Comparison of ENCODE assay signal across 8 cellular contexts in the genomic region with DNA sequence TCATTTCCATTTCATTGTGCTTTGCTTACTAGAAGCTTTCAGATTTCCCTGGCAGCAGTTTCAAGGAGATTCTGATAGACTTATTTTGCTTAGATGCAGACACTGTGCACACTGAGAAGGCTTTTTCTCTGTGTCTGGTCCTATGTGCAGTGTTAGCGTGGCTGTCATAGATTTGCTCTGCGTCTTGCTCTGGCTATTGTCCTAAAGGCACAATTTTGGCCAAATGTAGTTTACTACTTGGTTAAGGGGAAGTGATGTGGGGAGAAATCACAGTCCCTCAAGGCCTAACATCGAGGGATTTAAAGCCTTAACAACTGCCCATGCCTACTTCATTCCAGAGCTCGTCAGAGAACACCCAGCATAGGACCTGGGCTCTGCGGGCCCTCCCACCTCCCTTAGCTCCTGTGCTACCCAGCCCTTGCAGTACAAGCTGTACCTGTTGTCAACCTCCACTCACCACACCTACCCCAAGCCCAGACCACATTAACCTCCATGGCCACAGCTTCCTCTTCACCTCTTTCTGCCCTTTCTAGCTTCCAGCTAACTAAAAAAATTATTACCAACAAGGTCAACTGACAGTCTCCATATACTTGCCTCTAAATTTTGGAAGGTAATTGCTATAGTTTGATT. TPM values are rescaled to one million over a fixed set of nuclear protein-coding genes. Genes with fewer than 3 reads are reported as not detected.
DNase-seq lines count a peak whose midpoint lies in the region; ATAC-seq and TF ChIP-seq lines count a peak whose summit lies in the region.

No MANE protein-coding gene starts in this region.

- H3K27ac Mint-ChIP-seq in effector memory CD8-positive, alpha-beta T cell = peak overlapping the region; percentile 86 to 90

- no peaks in the 10 kb centered on the region for H3K27me3 ChIP-seq in heart left ventricle
- H3K27me3 ChIP-seq in stomach smooth muscle (ENCODE audit: control insufficient read depth in 1 of 2, insufficient read depth in 2 of 2, low read length in 2 of 2) = no peaks in the 10 kb centered on the region

- ATAC-seq in left ventricle myocardium superior = peak; percentile 14
- ATAC-seq in heart left ventricle = no peak
- peak; percentile 99 for ATAC-seq in effector memory CD8-positive, alpha-beta T cell (replicated peaks)
- ATAC-seq in Right ventricle myocardium inferior = no peak

- peak overlapping the region in 1 of 12 donors; percentile 33 for H3K27ac ChIP-seq in heart left ventricle
- H3K27ac ChIP-seq in stomach smooth muscle (ENCODE audit: low read length) = peak overlapping the region; percentile 49

- no peaks in the 10 kb centered on the region for H3K9me3 ChIP-seq in heart left ventricle
- no peaks in the 10 kb centered on the region for H3K9me3 ChIP-seq in stomach smooth muscle (ENCODE audit: control insufficient read depth in 2 of 2, low read length in 2 of 2)

- no peak overlapping the region for H3K9ac ChIP-seq in stomach smooth muscle (ENCODE audit: low read length in 2 of 2)

- H3K4me1 ChIP-seq in heart left ventricle (peaks cover 0 to 31% (median 13%) of the 10 kb centered on the region in 12 donors), stomach smooth muscle (ENCODE audit: control insufficient read depth, insufficient read depth, low read length) (peaks cover 16% of the 10 kb centered on the region)

- H3K36me3 Mint-ChIP-seq in effector memory CD8-positive, alpha-beta T cell (ENCODE audit: insufficient read depth) = peaks cover 10% of the 10 kb centered on the region

- TF ChIP-seq POLR2A in heart left ventricle (IDR thresholded peaks at IDR 0.05) (no peak), erythroblast (IDR thresholded peaks at IDR 0.05; ENCODE audit: low read length) (no peak)

- H3K36me3 ChIP-seq in heart left ventricle = no peaks in the 10 kb centered on the region
- H3K36me3 ChIP-seq in stomach smooth muscle (ENCODE audit: control insufficient read depth in 2 of 2, insufficient read depth in 2 of 2, low read length in 2 of 2) = no peaks in the 10 kb centered on the region

- H3K4me3 ChIP-seq in heart left ventricle (no peak overlapping the region), stomach smooth muscle (ENCODE audit: low read length in 2 of 2) (no peak overlapping the region)

- H3K4me3 Mint-ChIP-seq in effector memory CD8-positive, alpha-beta T cell = peak overlapping the region; percentile 60 to 70

- no peaks in the 10 kb centered on the region for H3K9me3 Mint-ChIP-seq in effector memory CD8-positive, alpha-beta T cell

- 84 to 91% (median 86%) methylated on average over 5 of the region's 5 CpGs for WGBS in heart left ventricle, 4 donors

- no peaks in the 10 kb centered on the region for H3K27me3 Mint-ChIP-seq in effector memory CD8-positive, alpha-beta T cell

- DNase-seq in left ventricle myocardium superior (no peak), heart left ventricle (no peak), UCSD-AML1 (lab: John Stamatoyannopoulos, UW; ENCODE audit: unreplicated experiment) (peak; percentile 30), Right ventricle myocardium inferior (ENCODE audit: missing footprints) (no peak), DMS79 (lab: John Stamatoyannopoulos, UW) (no peak), erythroblast (lab: John Stamatoyannopoulos, UW) (no peak)
- peak; percentile 61 to 63 (median 63) for DNase-seq in effector memory CD8-positive, alpha-beta T cell

- intact Hi-C loops in left ventricle myocardium superior (cut with micrococcal nuclease) = no loop called here
- intact Hi-C loops in heart left ventricle (cut with DNase I) = no loop called here
- intact Hi-C loops in Right ventricle myocardium inferior (cut with DNase I) = loop anchor here (10.0 kb wide), 1 partner anchor 119 kb away; the partner anchor contains the start of gene HMGB1

- TF ChIP-seq CTCF in heart left ventricle (IDR thresholded peaks at IDR 0.05) = no peak

- peaks cover 32 to 34% of the 10 kb centered on the region in 2 donors for H3K4me1 Mint-ChIP-seq in effector memory CD8-positive, alpha-beta T cell (ENCODE audit: low read depth in 2 of 2)

RNA-seq across cellular contexts. Expression of gene KATNAL1, which starts 38.9 kb away (rescaled TPM):
- 36.6 TPM for total RNA-seq in left ventricle myocardium superior
- 10 to 100 TPM; 23.3 to 55.3 (median 52.2) TPM for total RNA-seq in heart left ventricle
- polyA plus RNA-seq in heart left ventricle = 10 to 100 TPM in 1 of 2 donors, 1 to 10 TPM in 1; 4.6 to 15.7 TPM
- 41.0 TPM for total RNA-seq in Right ventricle myocardium inferior

Comparison
In these comparisons a context has a peak if more than half of its experiments do, and no peak if none do; other contexts are left out.
1. ATAC-seq: peak in left ventricle myocardium superior (single experiment) and effector memory CD8-positive, alpha-beta T cell (single experiment); none in heart left ventricle (0 of 4) and Right ventricle myocardium inferior (single experiment).
2. DNase-seq: peak in UCSD-AML1 (single experiment) and effector memory CD8-positive, alpha-beta T cell (3 of 3); none in left ventricle myocardium superior (single experiment), heart left ventricle (0 of 5), Right ventricle myocardium inferior (single experiment), DMS79 (single experiment) and erythroblast (0 of 2).